In the genomic region with DNA sequence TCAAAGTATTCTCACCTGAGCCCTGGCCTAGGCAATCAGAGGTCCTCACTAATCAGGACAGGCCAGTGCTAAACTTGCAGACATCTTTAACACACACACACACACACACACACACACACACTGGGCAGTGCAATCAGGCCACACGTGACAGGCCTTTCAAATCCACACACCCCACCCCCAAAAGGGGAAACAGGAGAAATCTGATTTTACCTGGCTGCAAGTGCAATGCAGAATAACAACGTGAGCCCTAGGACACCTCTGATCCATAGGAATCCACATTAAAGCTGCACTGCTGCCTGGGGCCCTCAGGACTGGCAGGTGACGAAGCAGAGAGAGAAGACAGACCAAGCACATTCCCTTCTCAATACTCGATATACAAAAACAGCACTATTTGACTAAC, we compare ENCODE assay signal across 11 cellular contexts.
DNase-seq lines count a peak whose midpoint lies in the region; ATAC-seq and TF ChIP-seq lines count a peak whose summit lies in the region.
"Had no signal": no experiment of that assay in that cellular context is flagged by ENCODE, and none has a peak within 500 bp of the region (broad histone marks: within the 10 kb centered on the region; RNA-seq: fewer than 3 reads in every experiment).

No MANE protein-coding gene starts in this region.

- H3K4me1 ChIP-seq in Caco-2 = peaks cover 80% of the 10 kb centered on the region
- peaks cover 94% of the 10 kb centered on the region for H3K4me1 ChIP-seq in OCI-LY1 (ENCODE audit: insufficient read depth, low read length, severe bottlenecking)
- H3K4me1 ChIP-seq in colonic mucosa = peaks cover 17% of the 10 kb centered on the region

- peaks cover 98% of the 10 kb centered on the region for H3K79me2 ChIP-seq in OCI-LY1 (ENCODE audit: insufficient read depth, low read length)

- BruUV-seq in Caco-2 (replicated peaks; lab: Mats Ljungman, UMichigan) = no TSS peak

- H3F3A ChIP-seq in OCI-LY1 (ENCODE audit: insufficient read depth, low read length) = no peaks in the 10 kb centered on the region

- H3K9ac ChIP-seq in OCI-LY1 (ENCODE audit: low read length) = no peak overlapping the region; the same call in 1 of the 2 replicates
- H3K9ac ChIP-seq in colonic mucosa (ENCODE audit: low read depth in 2 of 2, low read length in 2 of 2) = peak overlapping the region in 1 of 2 donors; percentile 29

- peaks cover 69% of the 10 kb centered on the region for H3K4me1 Mint-ChIP-seq in Caco-2 (ENCODE audit: low read depth, unreplicated experiment)
- peaks cover 74% of the 10 kb centered on the region for H3K4me1 Mint-ChIP-seq in nephron progenitor cell

- ATAC-seq in GM21423 (IDR thresholded peaks at IDR 0.05; ENCODE audit: unreplicated experiment) = no peak

- H3K36me3 ChIP-seq in Caco-2 (ENCODE audit: control insufficient read depth, insufficient read depth, low read length) (no peaks in the 10 kb centered on the region), OCI-LY1 (ENCODE audit: insufficient read depth, low read length) (peaks cover 34% of the 10 kb centered on the region; the same call in 1 of the 2 replicates), colonic mucosa (no peaks in the 10 kb centered on the region)

- H3K36me3 Mint-ChIP-seq in Caco-2 (ENCODE audit: insufficient read depth, unreplicated experiment) (peaks cover 73% of the 10 kb centered on the region), nephron progenitor cell (ENCODE audit: low read depth) (peaks cover 16% of the 10 kb centered on the region)

- peak overlapping the region; percentile 58 for H3K27ac Mint-ChIP-seq in Caco-2 (ENCODE audit: unreplicated experiment)
- peak overlapping the region; percentile 64 for H3K27ac Mint-ChIP-seq in nephron progenitor cell

- H3K27ac ChIP-seq in OCI-LY1 (ENCODE audit: low read depth, low read length, poor library complexity, severe bottlenecking) (peak overlapping the region; percentile 60), coronary artery (peak overlapping the region; percentile 24 to 33), colonic mucosa (no peak overlapping the region)

- H2AFZ ChIP-seq in OCI-LY1 (ENCODE audit: low read length) = no peak overlapping the region

- no peak for DNase-seq in Caco-2
- DNase-seq in coronary artery (ENCODE audit: low spot score) = no peak
- DNase-seq in nephron progenitor cell = no peak
- no peak for DNase-seq in stimulated activated CD4-positive, alpha-beta T cell treated with anti-CD3 and anti-CD28 coated beads, Interleukin-1b, Interleukin-23, amount 100 ng/mL, for 48 hours
- DNase-seq in colonic mucosa = no peak
- no peak for DNase-seq in pons (ENCODE audit: low spot score)
- DNase-seq: DND-41; right cardiac atrium; stimulated activated CD8-positive, alpha-beta memory T cell treated with anti-CD3 and anti-CD28 coated beads, Interleukin-4, amount 100 ng/mL, for 48 hours had no signal

- H3K4me3 Mint-ChIP-seq in Caco-2 (ENCODE audit: unreplicated experiment) = peak overlapping the region; percentile 30
- H3K4me3 Mint-ChIP-seq in nephron progenitor cell = no peak overlapping the region

- peak overlapping the region; percentile 54; the same call in 1 of the 2 replicates for H3K4me2 ChIP-seq in OCI-LY1 (ENCODE audit: low read length)

- intact Hi-C loops in Caco-2 (cut with micrococcal nuclease; ENCODE audit: unreplicated experiment) (loop anchor here (1.0 to 5.0 kb wide), 3 partner anchors 19 to 359 kb away; no protein-coding TSS in a partner anchor), colonic mucosa (cut with DNase I) (no loop called here)

- CTCF ChIA-PET in Caco-2 (lab: Charles Lee) = interaction anchor here (0.6 to 2.1 kb wide), 10 partner anchors 10 to 359 kb away, joined by 3 to 11 read pairs (median 4); partner anchors contain the start of genes CDNF, HSPA14, MSANTD7 and SUV39H2

- H3K4me3 ChIP-seq in Caco-2 (ENCODE audit: low read depth, low read length) (no peak overlapping the region), OCI-LY1 (ENCODE audit: low read depth, low read length, poor library complexity, severe bottlenecking) (peak overlapping the region; percentile 0), coronary artery (no peak overlapping the region), colonic mucosa (no peak overlapping the region)

- H3K9me3 ChIP-seq in Caco-2 (no peaks in the 10 kb centered on the region), OCI-LY1 (ENCODE audit: low read length) (no peaks in the 10 kb centered on the region), colonic mucosa (no peaks in the 10 kb centered on the region)

- no peak for TF ChIP-seq CTCF in Caco-2 (IDR thresholded peaks at IDR 0.05; ENCODE audit: insufficient read depth in 1 of 2, low read depth in 1 of 2, low read length in 1 of 2, severe bottlenecking in 1 of 2, unreplicated experiment in 1 of 2)
- no peak for TF ChIP-seq CTCF in OCI-LY1 (IDR thresholded peaks at IDR 0.05; ENCODE audit: low read length)
- TF ChIP-seq CTCF in coronary artery (IDR thresholded peaks at IDR 0.05) = no peak
- no peak for TF ChIP-seq CTCF in nephron progenitor cell (IDR thresholded peaks at IDR 0.05)
- TF ChIP-seq CTCF in colonic mucosa (IDR thresholded peaks at IDR 0.05) = no peak

- H3K9me3 Mint-ChIP-seq in Caco-2 (ENCODE audit: unreplicated experiment) (no peaks in the 10 kb centered on the region), nephron progenitor cell (no peaks in the 10 kb centered on the region)

- H4K20me1 ChIP-seq in OCI-LY1 (ENCODE audit: insufficient read depth, low read length) = no peaks in the 10 kb centered on the region

- H3K9me2 ChIP-seq in OCI-LY1 (ENCODE audit: low read depth, low read length) = no peaks in the 10 kb centered on the region

- H3K27me3 ChIP-seq in Caco-2 (replicated peaks; ENCODE audit: control insufficient read depth, insufficient read depth, low read length) = no peaks in the 10 kb centered on the region
- no peaks in the 10 kb centered on the region for H3K27me3 ChIP-seq in OCI-LY1 (ENCODE audit: insufficient read depth, low read length)
- no peaks in the 10 kb centered on the region for H3K27me3 ChIP-seq in colonic mucosa

- POLR2A ChIA-PET in Caco-2 (lab: Charles Lee) = interaction anchor here (1.0 to 1.3 kb wide), 4 partner anchors 10 to 370 kb away, joined by 4 to 7 read pairs (median 4); partner anchors contain the start of genes CDNF, HSPA14 and MSANTD7

- H3K27me3 Mint-ChIP-seq in Caco-2 (ENCODE audit: insufficient read depth, unreplicated experiment) (no peaks in the 10 kb centered on the region), nephron progenitor cell (ENCODE audit: low read depth, poor library complexity) (peaks cover 3% of the 10 kb centered on the region)
